8 cellular contexts compared by ENCODE assay signal in the genomic region with DNA sequence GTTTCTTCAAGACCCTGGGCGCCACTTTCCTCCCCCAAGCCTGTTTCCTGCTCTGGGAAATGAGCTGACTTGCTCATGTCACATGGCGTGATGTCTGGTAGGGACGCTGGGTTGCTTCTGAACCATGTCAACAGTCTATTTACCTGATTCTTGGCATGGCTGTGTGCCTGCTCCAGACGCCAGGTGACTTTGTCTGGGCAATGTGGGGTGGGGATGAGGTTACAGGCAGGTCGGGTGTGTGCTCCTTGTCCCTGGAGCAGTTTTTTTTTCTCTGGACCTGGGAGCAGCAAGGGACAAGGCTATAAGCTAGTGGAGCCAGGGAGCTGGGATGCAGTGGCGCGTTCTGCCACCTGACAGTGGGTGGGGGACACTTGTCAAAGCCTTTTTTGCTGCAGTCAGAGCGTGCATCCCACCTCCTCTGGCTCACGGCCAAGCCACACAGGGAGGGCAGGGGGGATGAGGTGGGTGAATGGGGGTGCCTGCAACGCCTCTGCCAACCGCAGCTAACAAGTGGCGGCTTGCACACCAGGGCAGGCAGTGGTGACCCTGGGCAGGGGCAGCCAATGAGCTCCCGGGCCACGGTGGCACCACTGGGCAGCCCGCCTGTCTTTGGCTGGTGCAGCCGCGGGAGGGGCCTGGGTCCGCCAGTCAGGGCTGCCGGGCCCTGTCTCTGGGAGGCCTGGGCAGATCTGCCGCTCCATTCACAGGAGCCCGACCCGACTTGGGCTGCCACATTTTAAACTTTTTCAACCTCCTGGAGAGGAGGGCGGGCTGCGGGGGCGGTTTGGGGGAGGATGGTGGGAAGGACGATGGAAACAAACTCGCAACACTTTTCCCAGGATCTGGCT. TPM values are rescaled to one million over a fixed set of nuclear protein-coding genes. Genes with fewer than 3 reads are reported as not detected.
DNase-seq lines count a peak whose midpoint lies in the region; ATAC-seq and TF ChIP-seq lines count a peak whose summit lies in the region.

No MANE protein-coding gene starts in this region.

- H3K27me3 ChIP-seq in heart left ventricle = no peaks in the 10 kb centered on the region

- peak overlapping the region; percentile 84 for H3K27ac Mint-ChIP-seq in type B pancreatic cell

- peak overlapping the region; percentile 76 for H3K4me3 Mint-ChIP-seq in type B pancreatic cell

- no peaks in the 10 kb centered on the region for H3K27me3 Mint-ChIP-seq in type B pancreatic cell

- peak; percentile 94 for DNase-seq in CMK (ENCODE audit: low read depth)
- peak; percentile 93 for DNase-seq in NAMALWA (ENCODE audit: low spot score)
- DNase-seq in SKM-1 (lab: John Stamatoyannopoulos, UW; ENCODE audit: unreplicated experiment) = peak; percentile 34
- DNase-seq in activated naive CD8-positive, alpha-beta T cell treated with anti-CD3 and anti-CD28 coated beads, Interleukin-2, amount 50 U/mL, for 16 hours (ENCODE audit: low read depth, low spot score) = peak; percentile 51
- DNase-seq in heart left ventricle = peak; percentile 87 to 94 (median 90)
- peak; percentile 95 for DNase-seq in posterior vena cava (ENCODE audit: low spot score)
- no peak for DNase-seq in type B pancreatic cell (ENCODE audit: extremely low spot score, unreplicated experiment)

- H3K27ac ChIP-seq in heart left ventricle = peak overlapping the region in 11 of 12 donors; percentile 50 to 98 (median 88)

- ATAC-seq in GM21619 (IDR thresholded peaks at IDR 0.05; ENCODE audit: unreplicated experiment) (peak; percentile 37), heart left ventricle (peak; percentile 30 to 72 (median 64))

- H3K4me1 ChIP-seq in heart left ventricle = peaks cover 15 to 98% (median 77%) of the 10 kb centered on the region in 12 donors

- H3K36me3 ChIP-seq in heart left ventricle = peaks cover 0 to 22% (median 4%) of the 10 kb centered on the region in 9 donors

- no peaks in the 10 kb centered on the region for H3K9me3 Mint-ChIP-seq in type B pancreatic cell

- H3K4me1 Mint-ChIP-seq in type B pancreatic cell (ENCODE audit: unreplicated experiment) = peaks cover 57% of the 10 kb centered on the region

- no peaks in the 10 kb centered on the region for H3K9me3 ChIP-seq in heart left ventricle

- no peaks in the 10 kb centered on the region for H3K36me3 Mint-ChIP-seq in type B pancreatic cell

- peak in 10 of 12 donors; percentile 11 to 41 (median 24) for TF ChIP-seq CTCF in heart left ventricle (IDR thresholded peaks at IDR 0.05)
- TF ChIP-seq CTCF in type B pancreatic cell (conservative IDR thresholded peaks at IDR 0.05) = peak; percentile 67

- WGBS in heart left ventricle, 4 donors = 10 to 26% (median 17%) methylated on average over 14 to 27 of the region's 27 CpGs

- H3K4me3 ChIP-seq in heart left ventricle = peak overlapping the region in 6 of 12 donors; percentile 8 to 26 (median 12)

- intact Hi-C loops in heart left ventricle (cut with DNase I) = loop anchor here in 6 of 10 donors (2.0 to 10.0 kb wide), 5 partner anchors 59 to 437 kb away; partner anchors contain the start of gene DDIT4 (in 1 of the 6)
- intact Hi-C loops in posterior vena cava (cut with DNase I) = loop anchor here (10.0 kb wide), 4 partner anchors 107 to 377 kb away; partner anchors contain the start of genes ANAPC16 (in 1 of the 2), ASCC1 (in 1 of the 2) and CHST3 (in 1 of the 2)

- TF ChIP-seq POLR2A in heart left ventricle (IDR thresholded peaks at IDR 0.05) = peak in 1 of 2 donors; percentile 43

RNA-seq across cellular contexts. Expression of gene DNAJB12, which starts 22.9 kb away (rescaled TPM):
- total RNA-seq in heart left ventricle = 10 to 100 TPM; 23.8 to 42.5 (median 29.1) TPM
- polyA plus RNA-seq in heart left ventricle = 10 to 100 TPM; 21.1 to 36.0 TPM
- total RNA-seq in posterior vena cava = 10 to 100 TPM; 25.3 to 26.4 TPM
- 30.6 and 34.3 TPM in 2 replicates for total RNA-seq in type B pancreatic cell (ENCODE audit: low replicate concordance)

RNA-seq across cellular contexts. Expression of gene DDIT4, which starts 58.1 kb away (rescaled TPM):
- total RNA-seq in heart left ventricle = 10 to 100 TPM; 14.6 to 68.2 (median 40.4) TPM
- 100 to 1,000 TPM in 1 of 2 donors, 10 to 100 TPM in 1; 59.4 to 112 TPM for polyA plus RNA-seq in heart left ventricle
- 100 to 1,000 TPM; 208 to 244 TPM for total RNA-seq in posterior vena cava
- total RNA-seq in type B pancreatic cell (ENCODE audit: low replicate concordance) = 95.9 and 130 TPM in 2 replicates
